In the genomic region with DNA sequence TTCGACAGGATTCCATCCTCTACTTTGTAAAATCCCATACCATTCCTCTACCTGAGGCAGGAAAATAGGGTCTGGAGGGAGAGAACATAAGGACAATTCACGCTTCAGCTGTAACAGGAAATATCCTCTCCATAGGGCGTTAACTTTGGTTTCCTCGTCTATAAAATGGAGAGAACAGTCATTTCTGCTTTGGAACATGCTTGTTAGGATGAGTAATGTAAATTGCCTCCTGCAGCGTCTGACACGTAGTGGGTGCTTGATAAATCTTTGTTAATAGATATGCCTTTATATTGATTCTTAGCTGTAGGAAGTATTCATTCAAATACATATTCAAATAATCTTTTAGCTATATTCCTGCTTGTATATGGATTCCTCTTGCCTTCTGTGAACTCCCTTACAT, we compare ENCODE assay signal across 8 cellular contexts. TPM values are rescaled to one million over a fixed set of nuclear protein-coding genes. Genes with fewer than 3 reads are reported as not detected.
A peak's percentile ranks its signal among the peaks of the same experiment; 100 is the strongest.
DNase-seq lines count a peak whose midpoint lies in the region; ATAC-seq and TF ChIP-seq lines count a peak whose summit lies in the region.

No MANE protein-coding gene starts in this region.

- H3K9me3 ChIP-seq in OCI-LY7 (ENCODE audit: low read length), result no peaks in the 10 kb centered on the region
- no peaks in the 10 kb centered on the region for H3K9me3 ChIP-seq in smooth muscle cell (replicated peaks; ENCODE audit: low read depth)

- 0 out of 2 replicates have a peak, but pooled peaks cover 6% of the 10 kb centered on the region for H3K36me3 ChIP-seq in OCI-LY7 (ENCODE audit: insufficient read depth, low read length)
- H3K36me3 ChIP-seq in smooth muscle cell (ENCODE audit: low read depth), result no peaks in the 10 kb centered on the region

- peak overlapping the region; percentile 93 for H3K4me3 Mint-ChIP-seq in activated T-cell treated with anti-CD3 and anti-CD28 coated beads, Interleukin-2, amount 50 U/mL, for 24 hours
- peak overlapping the region; percentile 97 for H3K4me3 Mint-ChIP-seq in endothelial cell (ENCODE audit: unreplicated experiment)

- H3K4me1 ChIP-seq in OCI-LY7 (ENCODE audit: insufficient read depth, low read length, poor library complexity, severe bottlenecking) (peaks cover 40% of the 10 kb centered on the region), smooth muscle cell (ENCODE audit: low read depth) (peaks cover 10% of the 10 kb centered on the region)

- peaks cover 20% of the 10 kb centered on the region for H3F3A ChIP-seq in smooth muscle cell (ENCODE audit: low read depth)

- H2AFZ ChIP-seq in OCI-LY7 (ENCODE audit: low read length) (no peak overlapping the region), smooth muscle cell (ENCODE audit: low read depth) (peak overlapping the region; percentile 88)

- peaks cover 60% of the 10 kb centered on the region for H3K4me1 Mint-ChIP-seq in activated T-cell treated with anti-CD3 and anti-CD28 coated beads, Interleukin-2, amount 50 U/mL, for 24 hours (ENCODE audit: low read depth)
- H3K4me1 Mint-ChIP-seq in endothelial cell (ENCODE audit: unreplicated experiment), result peaks cover 44% of the 10 kb centered on the region

- CTCF ChIA-PET in OCI-LY7 (lab: Charles Lee; ENCODE audit: unreplicated experiment), result interaction anchor here (1.0 kb wide), 1 partner anchor 53 kb away, joined by 3 read pairs; no protein-coding TSS in a partner anchor

- H3K4me2 ChIP-seq in OCI-LY7 (ENCODE audit: low read length), result 0 out of 2 replicates have a peak overlapping the region, but pooled peaks have one; percentile 90
- H3K4me2 ChIP-seq in smooth muscle cell, result peak overlapping the region; percentile 91

- intact Hi-C loops in OCI-LY7 (cut with micrococcal nuclease; ENCODE audit: unreplicated experiment), result loop anchor here (1.0 to 5.0 kb wide), 7 partner anchors 46 to 412 kb away; a partner anchor contains a TSS

- H3K27ac ChIP-seq in OCI-LY7 (ENCODE audit: low read depth, low read length, poor library complexity, severe bottlenecking) (no peak overlapping the region), smooth muscle cell (ENCODE audit: low read depth) (peak overlapping the region; percentile 99)

- WGBS in smooth muscle cell (ENCODE audit: low lambda C conversion rate), result 31% methylated on average over 6 of the region's 6 CpGs

- TF ChIP-seq CTCF in OCI-LY7 (conservative IDR thresholded peaks at IDR 0.05; ENCODE audit: low read length), result no peak
- no peak for TF ChIP-seq CTCF in endothelial cell (IDR thresholded peaks at IDR 0.05; ENCODE audit: unreplicated experiment)
- no peak for TF ChIP-seq CTCF in smooth muscle cell (IDR thresholded peaks at IDR 0.05; ENCODE audit: borderline replicate concordance, insufficient read depth, poor library complexity, severe bottlenecking)

- H3K27ac Mint-ChIP-seq in activated T-cell treated with anti-CD3 and anti-CD28 coated beads, Interleukin-2, amount 50 U/mL, for 24 hours, result peak overlapping the region; percentile 99
- peak overlapping the region; percentile 95 for H3K27ac Mint-ChIP-seq in endothelial cell (ENCODE audit: unreplicated experiment)

- no peak for ATAC-seq in HG03565 (IDR thresholded peaks at IDR 0.05; ENCODE audit: unreplicated experiment)

- H3K36me3 Mint-ChIP-seq in activated T-cell treated with anti-CD3 and anti-CD28 coated beads, Interleukin-2, amount 50 U/mL, for 24 hours (ENCODE audit: low read depth), result peaks cover 47% of the 10 kb centered on the region
- peaks cover 15% of the 10 kb centered on the region for H3K36me3 Mint-ChIP-seq in endothelial cell (ENCODE audit: low read depth, unreplicated experiment)

- no peaks in the 10 kb centered on the region for H3K27me3 Mint-ChIP-seq in activated T-cell treated with anti-CD3 and anti-CD28 coated beads, Interleukin-2, amount 50 U/mL, for 24 hours
- H3K27me3 Mint-ChIP-seq in endothelial cell (ENCODE audit: unreplicated experiment), result peaks cover 12% of the 10 kb centered on the region

- POLR2A ChIA-PET in OCI-LY7 (lab: Charles Lee), result interaction anchor here (0.7 to 1.8 kb wide), 8 partner anchors 12 to 140 kb away, joined by 3 to 7 read pairs (median 3); a partner anchor contains a TSS

- no peak overlapping the region for H3K4me3 ChIP-seq in OCI-LY7 (ENCODE audit: low read depth, low read length, poor library complexity, severe bottlenecking)
- H3K4me3 ChIP-seq in smooth muscle cell, result peak overlapping the region; percentile 92

- no peak for DNase-seq in activated T-cell treated with anti-CD3 and anti-CD28 coated beads, Interleukin-2, amount 50 U/mL, for 24 hours
- no peak for DNase-seq in activated T-cell treated with anti-CD3 and anti-CD28 coated beads, Interleukin-2, amount 50 U/mL, for 1 hour
- DNase-seq in OCI-LY7 (ENCODE audit: low spot score) (no peak), endothelial cell (ENCODE audit: low spot score) (no peak), smooth muscle cell (lab: John Stamatoyannopoulos, UW; ENCODE audit: unreplicated experiment) (no peak), HUDEP-2 (lab: John Stamatoyannopoulos, UW; ENCODE audit: unreplicated experiment in 76 of 76) (no peak), NCI-H2107 treated with DMSO at 0.1 percent for 48 hours (lab: John Stamatoyannopoulos, UW; ENCODE audit: unreplicated experiment) (no peak)

- no peaks in the 10 kb centered on the region for H3K9me3 Mint-ChIP-seq in activated T-cell treated with anti-CD3 and anti-CD28 coated beads, Interleukin-2, amount 50 U/mL, for 24 hours
- no peaks in the 10 kb centered on the region for H3K9me3 Mint-ChIP-seq in endothelial cell (ENCODE audit: unreplicated experiment)

- H3K27me3 ChIP-seq in smooth muscle cell (ENCODE audit: low read depth), result no peaks in the 10 kb centered on the region

- no peaks in the 10 kb centered on the region for H3K9me2 ChIP-seq in OCI-LY7 (ENCODE audit: insufficient read depth, low read length)

- peaks cover 32% of the 10 kb centered on the region for H4K20me1 ChIP-seq in OCI-LY7 (ENCODE audit: insufficient read depth, low read length)
- H4K20me1 ChIP-seq in smooth muscle cell (ENCODE audit: low read depth), result peaks cover 37% of the 10 kb centered on the region

- peak overlapping the region; percentile 99 for H3K9ac ChIP-seq in smooth muscle cell (ENCODE audit: low read depth)

- peaks cover 10% of the 10 kb centered on the region; the same call in 1 of the 2 replicates for H3K79me2 ChIP-seq in OCI-LY7 (ENCODE audit: insufficient read depth, low read depth, low read length)
- H3K79me2 ChIP-seq in smooth muscle cell (ENCODE audit: low read depth), result peaks cover 42% of the 10 kb centered on the region

- no TSS peak for BruUV-seq in OCI-LY7 (replicated peaks; lab: Mats Ljungman, UMichigan)

RNA-seq across cellular contexts. Expression of a gene that starts 0.7 kb away (rescaled TPM):
- 40.3 and 56.9 TPM in 2 replicates for total RNA-seq in OCI-LY7 (2014; rRNA removed; shearing (Covaris generic))
- total RNA-seq in OCI-LY7 (2022), result 69.2 and 82.2 TPM in 2 replicates
- 294 TPM for total RNA-seq in endothelial cell (ENCODE audit: unreplicated experiment)
- total RNA-seq in smooth muscle cell, result 321 and 333 TPM in 2 replicates
- 394 and 466 TPM in 2 replicates for polyA plus RNA-seq in smooth muscle cell
